38 cellular contexts compared by ENCODE assay signal in genomic region chrX:154836163-154836562, GRCh38. TPM values are rescaled to one million over a fixed set of nuclear protein-coding genes. Genes with fewer than 3 reads are reported as not detected.
"Had no signal": no experiment of that assay in that cellular context is flagged by ENCODE, and none has a peak within 500 bp of the region (broad histone marks: within the 10 kb centered on the region; RNA-seq: fewer than 3 reads in every experiment).

No MANE protein-coding gene starts in this region.

- H3K9me3 ChIP-seq: MG63 had no signal

- DNase-seq: Karpas-422, Kasumi-1, MG63, MM.1S, MV-4-11, NCI-H1048, NCI-H1092, NCI-H1092 treated with DMSO at 0.1 percent for 48 hours, NCI-H1105, NCI-H1105 treated with DMSO at 0.1 percent for 48 hours, NCI-H1417, NCI-H1417 treated with DMSO at 0.1 percent for 48 hours, NCI-H1436, NCI-H1436 treated with DMSO at 0.1 percent for 48 hours, NCI-H146, NCI-H1694, NCI-H1694 treated with DMSO at 0.1 percent for 48 hours, NCI-H187, NCI-H187 treated with DMSO at 0.1 percent for 48 hours, NCI-H1930, NCI-H2029, NCI-H2029 treated with DMSO at 0.1 percent for 48 hours, NCI-H2081, NCI-H2081 treated with DMSO at 0.1 percent for 48 hours, NCI-H2107, NCI-H2171, NCI-H2171 treated with DMSO at 0.1 percent for 48 hours, NCI-H2227 treated with DMSO at 0.1 percent for 48 hours, NCI-H226, NCI-H345, NCI-H446, NCI-H446 treated with DMSO at 0.1 percent for 48 hours, NCI-H510A, NCI-H510A treated with DMSO at 0.1 percent for 48 hours had no signal

- H3K36me3 ChIP-seq: MG63 had no signal

- H3K27me3 ChIP-seq: MG63 had no signal

- H3K4me3 ChIP-seq: MG63 had no signal

RNA-seq across cellular contexts. Expression of gene SMIM9, which starts 1.7 kb away (rescaled TPM):
- total RNA-seq: LHCN-M2, M059J, MCF 10A, NCI-H460 had no signal
